ENCODE assay signal across 10 cellular contexts in the genomic region with DNA sequence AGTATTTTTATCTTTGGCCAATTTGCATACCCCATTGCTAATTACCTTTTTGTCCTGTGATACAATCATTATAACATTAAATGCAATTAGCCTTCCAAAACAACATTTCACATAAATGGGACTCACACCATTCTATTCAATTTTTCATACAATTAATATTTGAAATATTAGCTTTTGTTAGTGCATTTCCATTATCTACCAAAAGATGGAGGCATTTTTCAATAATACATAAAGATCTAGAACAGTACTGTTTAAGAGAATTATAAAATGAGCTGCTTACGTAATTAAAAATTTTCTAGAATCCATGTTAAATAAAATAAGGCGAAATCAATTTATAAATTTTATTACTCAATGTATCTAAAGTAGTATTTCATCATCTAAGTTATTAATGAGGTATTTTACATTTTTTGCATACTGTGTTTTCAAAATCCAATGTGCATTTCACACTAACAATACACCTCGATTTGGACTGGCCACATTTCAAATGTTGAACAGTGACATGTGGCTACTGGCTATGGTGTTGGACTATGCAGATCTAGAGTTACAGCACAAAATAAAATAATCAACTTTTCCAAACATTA.
DNase-seq lines count a peak whose midpoint lies in the region; TF ChIP-seq lines count a peak whose summit lies in the region.
"Had no signal": no experiment of that assay in that cellular context is flagged by ENCODE, and none has a peak within 500 bp of the region (broad histone marks: within the 10 kb centered on the region; RNA-seq: fewer than 3 reads in every experiment).

No MANE protein-coding gene starts in this region.

- CTCF ChIA-PET in RWPE1 (lab: Yijun Ruan, JAX): interaction anchor here (1.1 kb wide), 1 partner anchor 118 kb away, joined by 4 read pairs; no protein-coding TSS in a partner anchor

- H3K9me3 ChIP-seq in tibial nerve: no peaks in the 10 kb centered on the region

- H3K36me3 ChIP-seq in tibial nerve: peaks cover 0 to 8% (median 0%) of the 10 kb centered on the region in 3 donors

- 46 to 51% methylated on average over 3 of the region's 3 CpGs for WGBS in tibial nerve, 2 donors

- TF ChIP-seq EP300 in tibial nerve (IDR thresholded peaks at IDR 0.05): no peak

- DNase-seq in NCI-H526 (lab: John Stamatoyannopoulos, UW): peak; percentile 6 to 17
- no peak for DNase-seq in NCI-H526 treated with DMSO at 0.1 percent for 48 hours (lab: John Stamatoyannopoulos, UW)
- peak; percentile 20 for DNase-seq in RWPE1 (ENCODE audit: low spot score)
- peak; percentile 60 for DNase-seq in fibroblast of the aortic adventitia (ENCODE audit: low read depth)
- no peak for DNase-seq in tibial nerve (ENCODE audit: low spot score in 2 of 2)
- no peak for DNase-seq in MV-4-11 (lab: John Stamatoyannopoulos, UW)
- no peak for DNase-seq in islet precursor cell
- no peak for DNase-seq in activated CD4-positive, CD25-positive, alpha-beta regulatory T cell treated with anti-CD3 and anti-CD28 coated beads, Interleukin-2, amount 50 U/mL, for 72 hours
- DNase-seq: CD4-positive, CD25-positive, alpha-beta regulatory T cell had no signal

- H3K27ac ChIP-seq in RWPE1: no peak overlapping the region
- H3K27ac ChIP-seq in tibial nerve: no peak overlapping the region
- H3K27ac ChIP-seq: SK-N-MC had no signal

- TF ChIP-seq CTCF in RWPE1 (conservative IDR thresholded peaks at IDR 0.05; ENCODE audit: low read depth) (peak; percentile 71), fibroblast of the aortic adventitia (IDR thresholded peaks at IDR 0.05; ENCODE audit: insufficient read depth, low read length) (peak; percentile 55), tibial nerve (IDR thresholded peaks at IDR 0.05) (peak in 4 of 5 experiments; percentile 27 to 46 (median 27))

- no peaks in the 10 kb centered on the region for H3K27me3 ChIP-seq in tibial nerve

- TF ChIP-seq POLR2A in tibial nerve (IDR thresholded peaks at IDR 0.05): no peak

- POLR2A ChIA-PET in RWPE1 (lab: Yijun Ruan, JAX; ENCODE audit: low non-redundant PET): no interaction called here

- no peak overlapping the region for H3K4me3 ChIP-seq in fibroblast of the aortic adventitia (ENCODE audit: low read depth, low read length)
- H3K4me3 ChIP-seq in tibial nerve: no peak overlapping the region
- H3K4me3 ChIP-seq: SK-N-MC had no signal

- peaks cover 0 to 18% (median 4%) of the 10 kb centered on the region in 4 donors for H3K4me1 ChIP-seq in tibial nerve

Comparison
In these comparisons a context has a peak if more than half of its experiments do, and no peak if none do; other contexts are left out.
1. DNase-seq: peak in NCI-H526 (2 of 2), RWPE1 (single experiment) and fibroblast of the aortic adventitia (single experiment); none in NCI-H526 treated with DMSO at 0.1 percent for 48 hours (single experiment), tibial nerve (0 of 2), MV-4-11 (single experiment), islet precursor cell (single experiment) and activated CD4-positive, CD25-positive, alpha-beta regulatory T cell treated with anti-CD3 and anti-CD28 coated beads, Interleukin-2, amount 50 U/mL, for 72 hours (single experiment).
2. Peak in every context shown above with its lines, with median percentiles within 50 percentile points of each other: CTCF ChIP-seq.